In genomic region chr2:101831351-101831865, GRCh38 we compare ENCODE assay signal across 8 cellular contexts.
A peak's percentile ranks its signal among the peaks of the same experiment; 100 is the strongest.
DNase-seq lines count a peak whose midpoint lies in the region; ATAC-seq and TF ChIP-seq lines count a peak whose summit lies in the region.

No MANE protein-coding gene starts in this region.

- H3K9me3 ChIP-seq in right atrium auricular region: no peaks in the 10 kb centered on the region

- H3K4me3 Mint-ChIP-seq in T-helper 1 cell treated with Interleukin-12 subunit alpha and Interleukin-12 subunit beta and Interleukin-4 antibody, amounts not matched to agents 30 μg/mL and 1 μg/mL, for 36 hours: peak overlapping the region; percentile 38

- H3K4me3 ChIP-seq in right atrium auricular region: no peak overlapping the region

- H3K36me3 Mint-ChIP-seq in T-helper 1 cell treated with Interleukin-12 subunit alpha and Interleukin-12 subunit beta and Interleukin-4 antibody, amounts not matched to agents 30 μg/mL and 1 μg/mL, for 36 hours (ENCODE audit: low read depth): peaks cover 32% of the 10 kb centered on the region

- H3K27ac Mint-ChIP-seq in T-helper 1 cell treated with Interleukin-12 subunit alpha and Interleukin-12 subunit beta and Interleukin-4 antibody, amounts not matched to agents 30 μg/mL and 1 μg/mL, for 36 hours: peak overlapping the region; percentile 84

- TF ChIP-seq CTCF in right atrium auricular region (IDR thresholded peaks at IDR 0.05): peak; percentile 66 to 83

- H3K9me3 Mint-ChIP-seq in T-helper 1 cell treated with Interleukin-12 subunit alpha and Interleukin-12 subunit beta and Interleukin-4 antibody, amounts not matched to agents 30 μg/mL and 1 μg/mL, for 36 hours: no peaks in the 10 kb centered on the region

- peaks cover 0 to 52% of the 10 kb centered on the region in 2 donors for H3K4me1 ChIP-seq in right atrium auricular region

- peaks cover 23% of the 10 kb centered on the region for H3K36me3 ChIP-seq in right atrium auricular region

- peak overlapping the region; percentile 52 to 64 for H3K27ac ChIP-seq in right atrium auricular region

- H3K27me3 Mint-ChIP-seq in T-helper 1 cell treated with Interleukin-12 subunit alpha and Interleukin-12 subunit beta and Interleukin-4 antibody, amounts not matched to agents 30 μg/mL and 1 μg/mL, for 36 hours (ENCODE audit: low read depth): no peaks in the 10 kb centered on the region

- peaks cover 55% of the 10 kb centered on the region for H3K4me1 Mint-ChIP-seq in T-helper 1 cell treated with Interleukin-12 subunit alpha and Interleukin-12 subunit beta and Interleukin-4 antibody, amounts not matched to agents 30 μg/mL and 1 μg/mL, for 36 hours (ENCODE audit: low read depth)

- H3K27me3 ChIP-seq in right atrium auricular region: no peaks in the 10 kb centered on the region

- DNase-seq in DMS79 (lab: John Stamatoyannopoulos, UW): peak; percentile 20
- peak; percentile 20 for DNase-seq in KG1 (lab: John Stamatoyannopoulos, UW)
- peak; percentile 86 for DNase-seq in amniotic epithelial cell (ENCODE audit: low read depth)
- peak; percentile 86 for DNase-seq in right atrium auricular region (ENCODE audit: low spot score)
- peak; percentile 72 for DNase-seq in retina

- ATAC-seq in GM21526 (IDR thresholded peaks at IDR 0.05; ENCODE audit: low FRiP score, unreplicated experiment): peak; percentile 84
- ATAC-seq in GM21528 (IDR thresholded peaks at IDR 0.05; ENCODE audit: low FRiP score, unreplicated experiment): no peak

Comparison
In these comparisons a context has a peak if more than half of its experiments do, and no peak if none do; other contexts are left out.
1. DNase-seq: peak in every context shown above with its lines; median percentile 86 in amniotic epithelial cell; 86 in right atrium auricular region; 72 in retina; 20 in DMS79; 20 in KG1.